Comparison of ENCODE assay signal across 20 cellular contexts in the genomic region with DNA sequence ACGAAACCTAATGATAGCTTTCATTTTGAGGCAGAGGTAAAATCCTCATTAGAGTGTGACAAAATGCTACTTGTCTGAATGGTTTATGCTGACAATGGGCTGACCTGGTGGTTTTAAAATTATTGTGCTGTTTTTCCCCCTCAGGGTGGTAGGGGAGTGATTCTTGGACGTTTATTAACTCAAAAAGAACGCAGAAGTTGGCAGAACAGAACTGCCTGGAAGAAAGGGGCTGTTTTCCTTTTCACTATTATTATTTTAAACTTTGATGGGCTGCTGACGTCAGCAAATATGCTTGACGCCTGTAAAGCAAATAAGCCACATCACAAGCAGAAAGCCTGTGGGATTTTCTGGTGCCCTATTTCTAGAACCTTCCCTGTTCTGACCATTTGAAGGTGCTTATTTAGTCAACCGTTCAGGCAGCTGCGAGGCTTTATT. TPM values are rescaled to one million over a fixed set of nuclear protein-coding genes. Genes with fewer than 3 reads are reported as not detected.
A peak's percentile ranks its signal among the peaks of the same experiment; 100 is the strongest.
DNase-seq lines count a peak whose midpoint lies in the region; ATAC-seq, FAIRE-seq and TF ChIP-seq lines count a peak whose summit lies in the region.
"Had no signal": no experiment of that assay in that cellular context is flagged by ENCODE, and none has a peak within 500 bp of the region (broad histone marks: within the 10 kb centered on the region; RNA-seq: fewer than 3 reads in every experiment).

No MANE protein-coding gene starts in this region.

- H3K36me3 Mint-ChIP-seq in nephron (ENCODE audit: low read depth), result no peaks in the 10 kb centered on the region

- H3K9me3 ChIP-seq in A549 (no peaks in the 10 kb centered on the region), HEK293 (ENCODE audit: control insufficient read depth, insufficient read depth, low read depth, low read length) (no peaks in the 10 kb centered on the region), K562 (replicated peaks; ENCODE audit: control insufficient read depth, insufficient read depth, low read depth, low read length) (no peaks in the 10 kb centered on the region), Peyer's patch (no peaks in the 10 kb centered on the region)
- H3K9me3 ChIP-seq: right atrium auricular region had no signal

- intact Hi-C loops in K562 (cut with micrococcal nuclease), result no loop called here

- peaks cover 98% of the 10 kb centered on the region for H3K27me3 Mint-ChIP-seq in nephron (ENCODE audit: low read depth)

- H3K4me2 ChIP-seq in A549, result peak overlapping the region; percentile 87
- H3K4me2 ChIP-seq in K562 (ENCODE audit: insufficient read depth, low read length), result no peak overlapping the region

- H3K4me3 Mint-ChIP-seq in nephron, result peak overlapping the region; percentile 88 to 92 (median 89)
- H3K4me3 Mint-ChIP-seq: activated CD4-positive, alpha-beta T cell treated with anti-CD3 and anti-CD28 coated beads for 36 hours; activated T-helper 1 cell treated with anti-CD3 and anti-CD28 coated beads, Interleukin-12 subunit alpha, Interleukin-12 subunit beta, Interleukin-2, Interleukin-4 antibody, amounts not matched to agents 30 ng/mL and 10 ng/mL and 1 ng/mL, durations not matched to agents 14 hours and 24 hours and 36 hours had no signal

- H3K9me3 Mint-ChIP-seq in nephron, result no peaks in the 10 kb centered on the region
- H3K9me3 Mint-ChIP-seq: activated naive CD4-positive, alpha-beta T cell treated with anti-CD3 and anti-CD28 coated beads, Interleukin-2, amount 50 U/mL, for 72 hours; activated T-helper 1 cell treated with anti-CD3 and anti-CD28 coated beads, Interleukin-12 subunit alpha, Interleukin-12 subunit beta, Interleukin-2, Interleukin-4 antibody, amounts not matched to agents 30 ng/mL and 10 ng/mL and 1 ng/mL, durations not matched to agents 14 hours and 24 hours and 36 hours had no signal

- in situ Hi-C loops in K562 (cut with MboI), result no loop called here

- no peak for ATAC-seq in A549
- no peak for ATAC-seq in K562
- ATAC-seq in GM19397 (IDR thresholded peaks at IDR 0.05; ENCODE audit: unreplicated experiment), result no peak
- ATAC-seq: activated CD4-positive, alpha-beta T cell treated with anti-CD3 and anti-CD28 coated beads for 36 hours; activated naive CD4-positive, alpha-beta T cell treated with anti-CD3 and anti-CD28 coated beads, Interleukin-2, amount 50 U/mL, for 72 hours had no signal

- H3K4me1 ChIP-seq in A549 (peaks cover 51% of the 10 kb centered on the region), HEK293 (ENCODE audit: control insufficient read depth, insufficient read depth, low read length) (no peaks in the 10 kb centered on the region), K562 (replicated peaks in 1 of 2; ENCODE audit: control insufficient read depth in 2 of 2, insufficient read depth in 2 of 2, low read length in 2 of 2) (peaks cover 7 to 20% of the 10 kb centered on the region in 2 experiments), Peyer's patch (peaks cover 0 to 37% (median 0%) of the 10 kb centered on the region in 4 donors)

- H3K9me1 ChIP-seq in K562 (ENCODE audit: control insufficient read depth, insufficient read depth, low read length), result no peaks in the 10 kb centered on the region

- H3K27me3 ChIP-seq in K562 (ENCODE audit: control insufficient read depth in 2 of 2, insufficient read depth in 2 of 2, low read length in 2 of 2), result peaks cover 0 to 11% of the 10 kb centered on the region in 2 experiments; a peak in 4 of 5 replicates
- H3K27me3 ChIP-seq in Peyer's patch, result peaks cover 0 to 23% of the 10 kb centered on the region in 2 donors

- H3K4me3 ChIP-seq in A549 (0 out of 3 replicates have a peak overlapping the region, but pooled peaks have one; percentile 66), HEK293 (ENCODE audit: low read depth, low read length) (no peak overlapping the region), K562 (no peak overlapping the region), Peyer's patch (no peak overlapping the region)
- H3K4me3 ChIP-seq: right atrium auricular region had no signal

- no peak overlapping the region for H3K9ac ChIP-seq in K562 (ENCODE audit: insufficient read depth in 1 of 2, low read depth in 2 of 2, low read length in 2 of 2)

- H3K4me1 Mint-ChIP-seq in nephron, result peaks cover 33% of the 10 kb centered on the region
- H3K4me1 Mint-ChIP-seq: activated CD4-positive, alpha-beta T cell treated with anti-CD3 and anti-CD28 coated beads for 36 hours had no signal

- CTCF ChIA-PET in A549 (lab: Yijun Ruan, JAX) (interaction anchor here (0.8 to 2.0 kb wide), 3 partner anchors 15 to 170 kb away, joined by 3 to 6 read pairs (median 3); no protein-coding TSS in a partner anchor), HEK293 (lab: Yijun Ruan, JAX) (interaction anchor here (0.8 kb wide), 1 partner anchor 16 kb away, joined by 3 read pairs; no protein-coding TSS in a partner anchor), K562 (lab: Yijun Ruan, JAX; ENCODE audit: low intra/inter-chr PET ratio) (no interaction called here)

- TF ChIP-seq EP300 in A549 (IDR thresholded peaks at IDR 0.05) (no peak), K562 (IDR thresholded peaks at IDR 0.05; ENCODE audit: low read length) (no peak)

- DNase-seq in A549 (ENCODE audit: low read depth in 1 of 2, low spot score in 1 of 2), result peak in 1 of 2 experiments; percentile 19
- DNase-seq in K562 (ENCODE audit: extremely low read depth in 1 of 4, low spot score in 3 of 4), result no peak
- no peak for DNase-seq in NCI-H2196 (lab: John Stamatoyannopoulos, UW; ENCODE audit: unreplicated experiment)
- no peak for DNase-seq in Peyer's patch
- DNase-seq in activated effector memory CD4-positive, alpha-beta T cell treated with Interleukin-2 at 50 U/mL for 16 hours, result no peak
- DNase-seq: activated CD4-positive, alpha-beta T cell treated with anti-CD3 and anti-CD28 coated beads for 36 hours; NCI-H1417; NCI-H774; occipital lobe; OCI-M1; SHP77 treated with DMSO at 0.1 percent for 48 hours had no signal

- no peak overlapping the region for H2AFZ ChIP-seq in K562 (ENCODE audit: low read depth, low read length)

- BruUV-seq in K562 (replicated peaks; lab: Mats Ljungman, UMichigan), result no TSS peak

- no peak for TF ChIP-seq CTCF in A549 (IDR thresholded peaks at IDR 0.05)
- TF ChIP-seq CTCF in HEK293 (tag by site-specific recombination; IDR thresholded peaks at IDR 0.05), result no peak
- no peak for TF ChIP-seq CTCF in K562 (IDR thresholded peaks at IDR 0.05 in 2 of 3, conservative IDR thresholded peaks at IDR 0.05 in 1 of 3; ENCODE audit: insufficient read depth in 2 of 3, low read depth in 1 of 3, low read length in 3 of 3)
- TF ChIP-seq CTCF in nephron (IDR thresholded peaks at IDR 0.05; ENCODE audit: unreplicated experiment in 3 of 3), result no peak
- TF ChIP-seq CTCF in Peyer's patch (IDR thresholded peaks at IDR 0.05), result no peak

- TF ChIP-seq RAD21 in A549 (conservative IDR thresholded peaks at IDR 0.05 in 1 of 2, IDR thresholded peaks at IDR 0.05 in 1 of 2), result no peak
- TF ChIP-seq RAD21 in K562 (CRISPR knock-in tag; conservative IDR thresholded peaks at IDR 0.05 in 1 of 2, IDR thresholded peaks at IDR 0.05 in 1 of 2), result no peak

- POLR2A ChIA-PET in A549 (lab: Yijun Ruan, JAX) (interaction anchor here (1.1 kb wide), 1 partner anchor 8 kb away, joined by 3 read pairs; no protein-coding TSS in a partner anchor), HEK293 (lab: Yijun Ruan, JAX) (no interaction called here), K562 (lab: Yijun Ruan, JAX) (interaction anchor here (0.6 to 1.1 kb wide), 3 partner anchors 12 to 506 kb away, joined by 3 read pairs; no protein-coding TSS in a partner anchor)

- H4K20me1 ChIP-seq in K562 (replicated peaks; ENCODE audit: control insufficient read depth, insufficient read depth, low read length), result no peaks in the 10 kb centered on the region

- 59% methylated on average over 7 of the region's 7 CpGs for WGBS in A549 (ENCODE audit: missing lambda C conversion rate)
- WGBS in K562 (ENCODE audit: insufficient coverage, low coverage, missing lambda C conversion rate), result 5% methylated on average over 7 of the region's 7 CpGs

- no peaks in the 10 kb centered on the region for H3K36me3 ChIP-seq in HEK293 (ENCODE audit: control insufficient read depth in 2 of 2, insufficient read depth in 1 of 2, low read length in 2 of 2)
- no peaks in the 10 kb centered on the region for H3K36me3 ChIP-seq in K562 (ENCODE audit: control insufficient read depth, insufficient read depth, low read length)
- no peaks in the 10 kb centered on the region for H3K36me3 ChIP-seq in Peyer's patch
- H3K36me3 ChIP-seq: right atrium auricular region had no signal

- H3K27ac ChIP-seq in A549 (peak overlapping the region in 1 of 2 experiments; percentile 90; a peak in 3 of 6 replicates), HEK293 (ENCODE audit: extremely low read depth, low read depth, low read length) (no peak overlapping the region), K562 (ENCODE audit: extremely low read depth, low read depth, low read length) (no peak overlapping the region), Peyer's patch (no peak overlapping the region)
- H3K27ac ChIP-seq: C4-2B, right atrium auricular region had no signal

- FAIRE-seq in A549 (lab: Jason Lieb, UNC) (no peak), K562 (lab: Jason Lieb, UNC) (peak; percentile 62)
- FAIRE-seq: H54 had no signal

- peak overlapping the region; percentile 41 to 95 (median 79) for H3K27ac Mint-ChIP-seq in nephron
- H3K27ac Mint-ChIP-seq: activated CD4-positive, alpha-beta T cell treated with anti-CD3 and anti-CD28 coated beads for 36 hours; activated naive CD4-positive, alpha-beta T cell treated with anti-CD3 and anti-CD28 coated beads, Interleukin-2, amount 50 U/mL, for 72 hours; activated T-helper 1 cell treated with anti-CD3 and anti-CD28 coated beads, Interleukin-12 subunit alpha, Interleukin-12 subunit beta, Interleukin-2, Interleukin-4 antibody, amounts not matched to agents 30 ng/mL and 10 ng/mL and 1 ng/mL, durations not matched to agents 14 hours and 24 hours and 36 hours had no signal

- TF ChIP-seq POLR2A in A549 (IDR thresholded peaks at IDR 0.05; ENCODE audit: low read length) (no peak), K562 (conservative IDR thresholded peaks at IDR 0.05) (no peak), Peyer's patch (IDR thresholded peaks at IDR 0.05) (no peak)

- no peaks in the 10 kb centered on the region for H3K79me2 ChIP-seq in K562 (ENCODE audit: control insufficient read depth, insufficient read depth, low read length)

RNA-seq across cellular contexts. Expression of gene RASSF10, which starts 4.0 kb away (rescaled TPM):
- polyA plus RNA-seq in A549 (2011; rRNA removed) (2.4 and 3.9 TPM in 2 replicates), A549 (2017; fragmentation: RNase III; extraction: RNeasy Plus Mini Kit Qiagen cat#74134 plus additional on column Dnase treatment) (9.7 to 12.5 TPM (median 10.3 TPM) in 3 replicates), K562 (2011; rRNA removed) (not detected in 2 replicates), K562 (2014; fragmentation: Illumina TruSeq; extraction: Trizol) (not detected in 2 replicates), K562 (2014; fragmentation: Nextera tagmentation; extraction: Ambion mirVana) (not detected), K562 (2014; rRNA removed) (not detected in 2 replicates)
- polyA plus RNA-seq in A549 (2012; cell fraction: cytosol; rRNA removed), result 3.0 and 3.7 TPM in 2 replicates
- polyA plus RNA-seq in A549 (2012; cell fraction: nucleus; rRNA removed), result 3.5 and 4.8 TPM in 2 replicates
- polyA minus RNA-seq in A549 (2011; rRNA and poly(A)+ RNA removed), result 2.6 and 3.2 TPM in 2 replicates
- not detected in 2 replicates for total RNA-seq in K562 (2011; cell fraction: chromatin; rRNA removed; ENCODE audit: low replicate concordance)
- total RNA-seq in K562 (2011; cell fraction: nucleolus; rRNA removed), result not detected in 2 replicates
- total RNA-seq in K562 (2011; cell fraction: nucleoplasm; rRNA removed), result not detected in 2 replicates
- total RNA-seq in K562 (2014; rRNA removed) (not detected in 2 replicates), K562 (2014; rRNA removed; fragmentation: Illumina TruSeq; extraction: Trizol) (not detected in 2 replicates), K562 (2015; rRNA removed; fragmentation: Illumina TruSeq; extraction: Trizol) (not detected in 2 replicates), K562 (2021) (not detected in 2 replicates), Peyer's patch (1 to 10 TPM in 2 of 4 donors, under 1 TPM in 1, not detected in 1; 0.35 to 4.4 (median 3.9) TPM)
- polyA plus RNA-seq in K562 (2011; cell fraction: cytosol; rRNA removed), result not detected in 2 replicates
- not detected in 2 replicates for polyA plus RNA-seq in K562 (2011; cell fraction: nucleus; rRNA removed)
- polyA plus RNA-seq in K562 (2012), result not detected in 2 replicates
- polyA minus RNA-seq in K562 (2011; rRNA and poly(A)+ RNA removed), result not detected in 2 replicates
- not detected in 2 replicates for polyA minus RNA-seq in K562 (2011; cell fraction: cytosol; rRNA and poly(A)+ RNA removed)
- polyA minus RNA-seq in K562 (2011; cell fraction: nucleus; rRNA and poly(A)+ RNA removed), result not detected in 2 replicates
- total RNA-seq: activated CD4-positive, alpha-beta T cell treated with anti-CD3 and anti-CD28 coated beads for 36 hours; activated naive CD4-positive, alpha-beta T cell treated with anti-CD3 and anti-CD28 coated beads, Interleukin-2, amount 50 U/mL, for 72 hours; activated T-helper 1 cell treated with anti-CD3 and anti-CD28 coated beads, Interleukin-12 subunit alpha, Interleukin-12 subunit beta, Interleukin-2, Interleukin-4 antibody, amounts not matched to agents 30 ng/mL and 10 ng/mL and 1 ng/mL, durations not matched to agents 14 hours and 24 hours and 36 hours; M059J had no signal
